In genomic region chr22:39094717-39095389, GRCh38 we compare ENCODE assay signal across 16 cellular contexts. TPM values are rescaled to one million over a fixed set of nuclear protein-coding genes. Genes with fewer than 3 reads are reported as not detected.
DNase-seq lines count a peak whose midpoint lies in the region; ATAC-seq lines count a peak whose summit lies in the region.
"Had no signal": no experiment of that assay in that cellular context is flagged by ENCODE, and none has a peak within 500 bp of the region (broad histone marks: within the 10 kb centered on the region; RNA-seq: fewer than 3 reads in every experiment).

No MANE protein-coding gene starts in this region.

- peak overlapping the region; percentile 95 for H3K27ac Mint-ChIP-seq in activated CD4-positive, alpha-beta T cell treated with anti-CD3 and anti-CD28 coated beads, Interleukin-2, amount 10 ng/mL, durations not matched to agents 7 days and 5 days
- peak overlapping the region; percentile 67 to 82 (median 78) for H3K27ac Mint-ChIP-seq in IgD-negative memory B cell
- H3K27ac Mint-ChIP-seq in activated naive CD8-positive, alpha-beta T cell treated with anti-CD3 and anti-CD28 coated beads, Interleukin-2, amount 10 ng/mL, durations not matched to agents 7 days and 5 days = peak overlapping the region; percentile 96
- peak overlapping the region; percentile 95 to 98 for H3K27ac Mint-ChIP-seq in natural killer cell treated with Interleukin-12 subunit alpha and Interleukin-12 subunit beta and Interleukin-15 and Interleukin-18, amount 100 ng/mL, for 72 hours
- H3K27ac Mint-ChIP-seq: neural progenitor cell had no signal

- no peaks in the 10 kb centered on the region for H3K9me3 Mint-ChIP-seq in activated CD4-positive, alpha-beta T cell treated with anti-CD3 and anti-CD28 coated beads, Interleukin-2, amount 10 ng/mL, durations not matched to agents 7 days and 5 days
- H3K9me3 Mint-ChIP-seq in IgD-negative memory B cell = no peaks in the 10 kb centered on the region
- no peaks in the 10 kb centered on the region for H3K9me3 Mint-ChIP-seq in activated naive CD8-positive, alpha-beta T cell treated with anti-CD3 and anti-CD28 coated beads, Interleukin-2, amount 10 ng/mL, durations not matched to agents 7 days and 5 days
- no peaks in the 10 kb centered on the region for H3K9me3 Mint-ChIP-seq in natural killer cell treated with Interleukin-12 subunit alpha and Interleukin-12 subunit beta and Interleukin-15 and Interleukin-18, amount 100 ng/mL, for 72 hours
- H3K9me3 Mint-ChIP-seq: neural progenitor cell had no signal

- no peak for ATAC-seq in activated naive CD8-positive, alpha-beta T cell treated with anti-CD3 and anti-CD28 coated beads, Interleukin-2, amount 10 ng/mL, durations not matched to agents 7 days and 5 days (ENCODE audit: low read depth)
- ATAC-seq in natural killer cell treated with Interleukin-12 subunit alpha and Interleukin-12 subunit beta and Interleukin-15 and Interleukin-18, amount 100 ng/mL, for 72 hours = no peak

- intact Hi-C loops in cardiac septum (cut with DNase I) = no loop called here

- H3K27me3 Mint-ChIP-seq in activated CD4-positive, alpha-beta T cell treated with anti-CD3 and anti-CD28 coated beads, Interleukin-2, amount 10 ng/mL, durations not matched to agents 7 days and 5 days = no peaks in the 10 kb centered on the region
- no peaks in the 10 kb centered on the region for H3K27me3 Mint-ChIP-seq in IgD-negative memory B cell
- no peaks in the 10 kb centered on the region for H3K27me3 Mint-ChIP-seq in activated naive CD8-positive, alpha-beta T cell treated with anti-CD3 and anti-CD28 coated beads, Interleukin-2, amount 10 ng/mL, durations not matched to agents 7 days and 5 days
- no peaks in the 10 kb centered on the region for H3K27me3 Mint-ChIP-seq in natural killer cell treated with Interleukin-12 subunit alpha and Interleukin-12 subunit beta and Interleukin-15 and Interleukin-18, amount 100 ng/mL, for 72 hours

- H3K4me1 Mint-ChIP-seq in activated CD4-positive, alpha-beta T cell treated with anti-CD3 and anti-CD28 coated beads, Interleukin-2, amount 10 ng/mL, durations not matched to agents 7 days and 5 days = peaks cover 95% of the 10 kb centered on the region
- peaks cover 35 to 62% (median 44%) of the 10 kb centered on the region in 3 donors for H3K4me1 Mint-ChIP-seq in IgD-negative memory B cell
- H3K4me1 Mint-ChIP-seq in activated naive CD8-positive, alpha-beta T cell treated with anti-CD3 and anti-CD28 coated beads, Interleukin-2, amount 10 ng/mL, durations not matched to agents 7 days and 5 days = peaks cover 78% of the 10 kb centered on the region
- H3K4me1 Mint-ChIP-seq in natural killer cell treated with Interleukin-12 subunit alpha and Interleukin-12 subunit beta and Interleukin-15 and Interleukin-18, amount 100 ng/mL, for 72 hours (ENCODE audit: low read depth in 2 of 2) = peaks cover 85 to 86% of the 10 kb centered on the region in 2 donors

- H3K4me3 Mint-ChIP-seq in activated CD4-positive, alpha-beta T cell treated with anti-CD3 and anti-CD28 coated beads, Interleukin-2, amount 10 ng/mL, durations not matched to agents 7 days and 5 days = peak overlapping the region; percentile 10
- peak overlapping the region in 2 of 4 donors; percentile 7 to 43 for H3K4me3 Mint-ChIP-seq in IgD-negative memory B cell
- peak overlapping the region; percentile 56 for H3K4me3 Mint-ChIP-seq in activated naive CD8-positive, alpha-beta T cell treated with anti-CD3 and anti-CD28 coated beads, Interleukin-2, amount 10 ng/mL, durations not matched to agents 7 days and 5 days
- peak overlapping the region; percentile 70 for H3K4me3 Mint-ChIP-seq in natural killer cell treated with Interleukin-12 subunit alpha and Interleukin-12 subunit beta and Interleukin-15 and Interleukin-18, amount 100 ng/mL, for 72 hours
- H3K4me3 Mint-ChIP-seq: neural progenitor cell had no signal

- CTCF ChIA-PET in activated CD4-positive, alpha-beta T cell treated with anti-CD3 and anti-CD28 coated beads, Interleukin-2, amount 10 ng/mL, durations not matched to agents 7 days and 5 days (lab: Charles Lee) = interaction anchor here (0.6 to 1.8 kb wide), 5 partner anchors 11 to 1017 kb away, joined by 3 to 6 read pairs (median 4); no protein-coding TSS in a partner anchor

- POLR2A ChIA-PET in activated CD4-positive, alpha-beta T cell treated with anti-CD3 and anti-CD28 coated beads, Interleukin-2, amount 10 ng/mL, durations not matched to agents 7 days and 5 days (lab: Charles Lee) = no interaction called here
- POLR2A ChIA-PET in activated naive CD8-positive, alpha-beta T cell treated with anti-CD3 and anti-CD28 coated beads, Interleukin-2, amount 10 ng/mL, durations not matched to agents 7 days and 5 days (lab: Charles Lee) = interaction anchor here (0.9 to 2.3 kb wide), 6 partner anchors 10 to 225 kb away, joined by 4 to 11 read pairs (median 4); partner anchors contain the start of genes APOBEC3G and RPL3

- peaks cover 15% of the 10 kb centered on the region for H3K36me3 Mint-ChIP-seq in activated CD4-positive, alpha-beta T cell treated with anti-CD3 and anti-CD28 coated beads, Interleukin-2, amount 10 ng/mL, durations not matched to agents 7 days and 5 days (ENCODE audit: low read depth)
- H3K36me3 Mint-ChIP-seq in IgD-negative memory B cell = peaks cover under 1% of the 10 kb centered on the region
- peaks cover 4% of the 10 kb centered on the region for H3K36me3 Mint-ChIP-seq in activated naive CD8-positive, alpha-beta T cell treated with anti-CD3 and anti-CD28 coated beads, Interleukin-2, amount 10 ng/mL, durations not matched to agents 7 days and 5 days
- no peaks in the 10 kb centered on the region for H3K36me3 Mint-ChIP-seq in natural killer cell treated with Interleukin-12 subunit alpha and Interleukin-12 subunit beta and Interleukin-15 and Interleukin-18, amount 100 ng/mL, for 72 hours
- H3K36me3 Mint-ChIP-seq: neural progenitor cell had no signal

- DNase-seq in activated CD4-positive, alpha-beta T cell treated with anti-CD3 and anti-CD28 coated beads, Interleukin-2, amount 10 ng/mL, durations not matched to agents 7 days and 5 days = peak; percentile 59
- DNase-seq in activated CD4-positive, alpha-beta T cell treated with anti-CD3 and anti-CD28 coated beads for 4 hours = no peak
- DNase-seq in activated naive CD8-positive, alpha-beta T cell treated with anti-CD3 and anti-CD28 coated beads, Interleukin-2, amount 10 ng/mL, durations not matched to agents 7 days and 5 days = no peak
- no peak for DNase-seq in natural killer cell treated with Interleukin-12 subunit alpha and Interleukin-12 subunit beta and Interleukin-15 and Interleukin-18, amount 100 ng/mL, for 72 hours (ENCODE audit: low spot score)
- DNase-seq in NCI-H2029 (lab: John Stamatoyannopoulos, UW) (no peak), SKM-1 (lab: John Stamatoyannopoulos, UW; ENCODE audit: unreplicated experiment) (no peak), cardiac septum (ENCODE audit: low spot score) (no peak)
- DNase-seq: adrenal gland; effector CD8-positive, alpha-beta T cell; islet precursor cell; mesenchymal stem cell; NCI-H1105; NCI-H69 had no signal

RNA-seq across cellular contexts. Expression of gene APOBEC3H, which starts 2.2 kb away (rescaled TPM):
- total RNA-seq in activated CD4-positive, alpha-beta T cell treated with anti-CD3 and anti-CD28 coated beads, Interleukin-2, amount 10 ng/mL, durations not matched to agents 7 days and 5 days = 10 to 100 TPM; 46.0 to 54.3 TPM
- polyA plus RNA-seq in IgD-negative memory B cell = 0.48 TPM
- total RNA-seq in activated naive CD8-positive, alpha-beta T cell treated with anti-CD3 and anti-CD28 coated beads, Interleukin-2, amount 10 ng/mL, durations not matched to agents 7 days and 5 days = 10 to 100 TPM; 75.5 to 84.9 TPM
- 1 to 10 TPM; 6.2 to 6.9 TPM for total RNA-seq in natural killer cell treated with Interleukin-12 subunit alpha and Interleukin-12 subunit beta and Interleukin-15 and Interleukin-18, amount 100 ng/mL, for 72 hours
- total RNA-seq in cardiac septum = not detected
- total RNA-seq: HT-29 had no signal

RNA-seq across cellular contexts. Expression of gene APOBEC3G, which starts 17.8 kb away (rescaled TPM):
- total RNA-seq in activated CD4-positive, alpha-beta T cell treated with anti-CD3 and anti-CD28 coated beads, Interleukin-2, amount 10 ng/mL, durations not matched to agents 7 days and 5 days = 10 to 100 TPM; 89.6 to 96.4 TPM
- polyA plus RNA-seq in IgD-negative memory B cell = 90.7 TPM
- total RNA-seq in activated naive CD8-positive, alpha-beta T cell treated with anti-CD3 and anti-CD28 coated beads, Interleukin-2, amount 10 ng/mL, durations not matched to agents 7 days and 5 days = 100 to 1,000 TPM; 116 to 118 TPM
- 100 to 1,000 TPM; 105 to 169 TPM for total RNA-seq in natural killer cell treated with Interleukin-12 subunit alpha and Interleukin-12 subunit beta and Interleukin-15 and Interleukin-18, amount 100 ng/mL, for 72 hours
- 2.2 TPM for total RNA-seq in cardiac septum
- total RNA-seq: HT-29 had no signal

RNA-seq across cellular contexts. Expression of gene APOBEC3F, which starts 54.2 kb away (rescaled TPM):
- total RNA-seq in activated CD4-positive, alpha-beta T cell treated with anti-CD3 and anti-CD28 coated beads, Interleukin-2, amount 10 ng/mL, durations not matched to agents 7 days and 5 days = 10 to 100 TPM; 27.9 to 33.8 TPM
- 33.0 TPM for polyA plus RNA-seq in IgD-negative memory B cell
- total RNA-seq in activated naive CD8-positive, alpha-beta T cell treated with anti-CD3 and anti-CD28 coated beads, Interleukin-2, amount 10 ng/mL, durations not matched to agents 7 days and 5 days = 10 to 100 TPM; 41.4 to 45.1 TPM
- total RNA-seq in natural killer cell treated with Interleukin-12 subunit alpha and Interleukin-12 subunit beta and Interleukin-15 and Interleukin-18, amount 100 ng/mL, for 72 hours = 10 to 100 TPM; 21.7 to 31.6 TPM
- 5.7 TPM for total RNA-seq in cardiac septum

RNA-seq across cellular contexts. Expression of gene CBX7, which starts 57.6 kb away (rescaled TPM):
- 10 to 100 TPM; 14.9 to 16.0 TPM for total RNA-seq in activated CD4-positive, alpha-beta T cell treated with anti-CD3 and anti-CD28 coated beads, Interleukin-2, amount 10 ng/mL, durations not matched to agents 7 days and 5 days
- polyA plus RNA-seq in IgD-negative memory B cell = 35.4 TPM
- 10 to 100 TPM; 64.2 to 71.3 TPM for total RNA-seq in activated naive CD8-positive, alpha-beta T cell treated with anti-CD3 and anti-CD28 coated beads, Interleukin-2, amount 10 ng/mL, durations not matched to agents 7 days and 5 days
- 10 to 100 TPM in 1 of 2 donors, 1 to 10 TPM in 1; 4.9 to 11.1 TPM for total RNA-seq in natural killer cell treated with Interleukin-12 subunit alpha and Interleukin-12 subunit beta and Interleukin-15 and Interleukin-18, amount 100 ng/mL, for 72 hours
- 89.6 TPM for total RNA-seq in cardiac septum

Comparison
In these comparisons a context has a peak if more than half of its experiments do, and no peak if none do; other contexts are left out.
1. RNA of gene APOBEC3H, which starts 2.2 kb away (total RNA-seq): 75.5 to 84.9 TPM in activated naive CD8-positive, alpha-beta T cell treated with anti-CD3 and anti-CD28 coated beads, Interleukin-2, amount 10 ng/mL, durations not matched to agents 7 days and 5 days and 46.0 to 54.3 TPM in activated CD4-positive, alpha-beta T cell treated with anti-CD3 and anti-CD28 coated beads, Interleukin-2, amount 10 ng/mL, durations not matched to agents 7 days and 5 days; 6.2 to 6.9 TPM in natural killer cell treated with Interleukin-12 subunit alpha and Interleukin-12 subunit beta and Interleukin-15 and Interleukin-18, amount 100 ng/mL, for 72 hours and not detected in cardiac septum (single experiment); every median in the first group is over 4 times any median in the second.
2. RNA of gene APOBEC3G, which starts 17.8 kb away (total RNA-seq): 105 to 169 TPM in natural killer cell treated with Interleukin-12 subunit alpha and Interleukin-12 subunit beta and Interleukin-15 and Interleukin-18, amount 100 ng/mL, for 72 hours, 116 to 118 TPM in activated naive CD8-positive, alpha-beta T cell treated with anti-CD3 and anti-CD28 coated beads, Interleukin-2, amount 10 ng/mL, durations not matched to agents 7 days and 5 days and 89.6 to 96.4 TPM in activated CD4-positive, alpha-beta T cell treated with anti-CD3 and anti-CD28 coated beads, Interleukin-2, amount 10 ng/mL, durations not matched to agents 7 days and 5 days; 2.2 TPM in cardiac septum (single experiment); every median in the first group is over 10 times any median in the second.
3. Peak in every context shown above with its lines, with median percentiles within 50 percentile points of each other: H3K27ac Mint-ChIP-seq.